ENCODE assay signal across 18 cellular contexts in the genomic region with DNA sequence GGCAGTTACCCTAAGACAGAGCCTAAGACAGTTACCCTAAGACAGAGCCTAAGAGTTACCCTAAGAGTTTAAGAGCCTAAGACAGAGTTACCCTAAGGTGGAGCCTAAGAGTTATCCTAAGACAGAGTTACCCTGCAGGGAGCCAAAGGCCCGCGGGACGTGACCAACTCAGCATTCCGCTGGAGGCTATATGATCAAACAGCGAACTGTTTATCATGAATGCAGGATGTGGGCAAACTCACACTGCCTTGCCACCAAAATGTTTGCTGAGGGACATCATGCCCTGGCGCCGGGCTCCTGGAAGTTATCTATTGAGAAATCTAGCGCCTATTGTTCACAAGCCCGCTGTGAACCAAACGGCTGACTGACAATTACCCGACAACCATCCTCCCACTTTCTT.
"Had no signal": no experiment of that assay in that cellular context is flagged by ENCODE, and none has a peak within 500 bp of the region (broad histone marks: within the 10 kb centered on the region; RNA-seq: fewer than 3 reads in every experiment).

No MANE protein-coding gene starts in this region.

- H3K27me3 ChIP-seq: ascending aorta, gastrocnemius medialis, right atrium auricular region had no signal

- H3K9me3 Mint-ChIP-seq: activated B cell treated with CpG ODN at 0.5 μM for 24 hours; activated CD4-positive, alpha-beta memory T cell treated with anti-CD3 and anti-CD28 coated beads for 36 hours; activated T-cell treated with anti-CD3 and anti-CD28 coated beads, Interleukin-2, amount 50 U/mL, for 4 hours; neural crest cell had no signal

- ATAC-seq: activated T-cell treated with anti-CD3 and anti-CD28 coated beads, Interleukin-2, amount 50 U/mL, for 4 hours; esophagus mucosa; gastrocnemius medialis; left lobe of liver had no signal

- H3K4me1 Mint-ChIP-seq: activated B cell treated with CpG ODN at 0.5 μM for 24 hours had no signal

- H3K27ac ChIP-seq: ascending aorta, coronary artery, gastrocnemius medialis, prostate gland, right atrium auricular region had no signal

- H3K4me1 ChIP-seq: ascending aorta, gastrocnemius medialis, prostate gland, right atrium auricular region had no signal

- H3K27ac Mint-ChIP-seq: activated B cell treated with CpG ODN at 0.5 μM for 24 hours; activated CD4-positive, alpha-beta memory T cell treated with anti-CD3 and anti-CD28 coated beads for 36 hours had no signal

- H3K4me3 Mint-ChIP-seq: activated B cell treated with CpG ODN at 0.5 μM for 24 hours; activated CD4-positive, alpha-beta memory T cell treated with anti-CD3 and anti-CD28 coated beads for 36 hours; activated T-cell treated with anti-CD3 and anti-CD28 coated beads, Interleukin-2, amount 50 U/mL, for 4 hours; neural crest cell had no signal

- FAIRE-seq: kidney had no signal

- H3K4me3 ChIP-seq: ascending aorta, coronary artery, gastrocnemius medialis, lung, prostate gland, right atrium auricular region had no signal

- DNase-seq: activated B cell treated with CpG ODN at 0.5 μM for 24 hours; activated CD4-positive, alpha-beta memory T cell treated with anti-CD3 and anti-CD28 coated beads for 36 hours; activated CD4-positive, alpha-beta T cell treated with anti-CD3 and anti-CD28 coated beads for 4 hours; activated effector memory CD4-positive, alpha-beta T cell treated with anti-CD3 and anti-CD28 coated beads, Interleukin-2, amount 50 U/mL, for 16 hours; activated naive CD4-positive, alpha-beta T cell treated with anti-CD3 and anti-CD28 coated beads, Interleukin-2, amount 50 U/mL, for 16 hours; activated T-cell treated with anti-CD3 and anti-CD28 coated beads, Interleukin-2, amount 50 U/mL, for 4 hours; gastrocnemius medialis; kidney; midbrain; stimulated activated CD4-positive, alpha-beta T cell treated with anti-CD3 and anti-CD28 coated beads, Interleukin-2, amount 100 ng/mL, for 24 hours had no signal

- H3K9me3 ChIP-seq: ascending aorta, gastrocnemius medialis, prostate gland, right atrium auricular region had no signal
